In the genomic region with DNA sequence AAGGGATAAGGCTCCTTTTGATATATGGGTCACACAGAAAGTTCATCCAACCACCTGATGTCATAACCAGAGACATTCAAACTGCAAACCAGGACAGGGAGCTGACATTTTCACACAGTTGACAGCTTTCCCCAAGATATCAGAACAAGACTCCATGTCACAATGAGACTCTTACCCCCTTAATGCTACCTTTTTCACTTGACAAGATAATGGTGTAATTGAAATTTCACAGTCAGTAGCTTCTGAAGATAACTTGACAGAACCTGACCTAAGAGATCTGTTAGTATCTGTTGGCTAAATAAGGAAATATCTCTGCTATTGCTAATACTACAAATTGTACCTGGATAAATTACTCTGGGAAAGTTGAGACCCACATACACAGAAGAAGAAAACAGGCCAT, we compare ENCODE assay signal across 20 cellular contexts.
DNase-seq lines count a peak whose midpoint lies in the region; ATAC-seq and TF ChIP-seq lines count a peak whose summit lies in the region.
"Had no signal": no experiment of that assay in that cellular context is flagged by ENCODE, and none has a peak within 500 bp of the region (broad histone marks: within the 10 kb centered on the region; RNA-seq: fewer than 3 reads in every experiment).

No MANE protein-coding gene starts in this region.

- 0 out of 2 replicates have a peak, but pooled peaks cover 2% of the 10 kb centered on the region for H3K9me2 ChIP-seq in HCT116 (ENCODE audit: insufficient read depth)

- BruUV-seq in HCT116 (replicated peaks; lab: Mats Ljungman, UMichigan): no TSS peak

- no peak overlapping the region for H3K4ac ChIP-seq in mesendoderm (ENCODE audit: low read depth, low read length)

- RAD21 ChIA-PET in HCT116 (lab: Charles Lee; ENCODE audit: low non-redundant PET in 1 of 2, low total read pairs in 2 of 2, uncharacterized antibody in 2 of 2, unreplicated experiment in 2 of 2): no interaction called here

- H2BK15ac ChIP-seq in mesendoderm (replicated peaks; ENCODE audit: low read depth): no peak overlapping the region

- no peak overlapping the region for H2BK120ac ChIP-seq in mesendoderm (ENCODE audit: low read depth, low read length)

- H3K79me2 ChIP-seq in HCT116 (ENCODE audit: insufficient read depth, low read length): no peaks in the 10 kb centered on the region
- no peaks in the 10 kb centered on the region for H3K79me2 ChIP-seq in mesendoderm (ENCODE audit: control insufficient read depth, insufficient read depth, low read length)

- no peak overlapping the region for H3K4me3 ChIP-seq in HCT116 (replicated peaks in 1 of 2; ENCODE audit: low read depth in 1 of 2, low read length in 2 of 2)
- H3K4me3 ChIP-seq in mesendoderm (ENCODE audit: low read length): no peak overlapping the region
- H3K4me3 ChIP-seq: BLaER1 treated with 17β-estradiol and CSF1 and Interleukin-3, amounts not matched to agents 10 nM and 100 nM; HAP-1 had no signal

- no peak overlapping the region for H3K56ac ChIP-seq in mesendoderm (ENCODE audit: low read length)

- no peak overlapping the region for H3K9ac ChIP-seq in HCT116 (ENCODE audit: low read length)
- H3K9ac ChIP-seq in mesendoderm (ENCODE audit: low read length): no peak overlapping the region
- H3K9ac ChIP-seq: BLaER1 treated with 17β-estradiol and CSF1 and Interleukin-3, amounts not matched to agents 10 nM and 100 nM had no signal

- H2AK5ac ChIP-seq in mesendoderm (ENCODE audit: low read length): no peak overlapping the region

- intact Hi-C loops in HCT116 (cut with micrococcal nuclease): loop anchor here (10.0 kb wide), 1 partner anchor 887 kb away; no protein-coding TSS in a partner anchor

- in situ Hi-C loops in GM13976 (cut with MboI; ENCODE audit: low sequenced_read_pairs, unreplicated experiment): no loop called here

- no peaks in the 10 kb centered on the region for H4K20me1 ChIP-seq in HCT116 (ENCODE audit: insufficient read depth)
- H4K20me1 ChIP-seq: BLaER1 treated with 17β-estradiol and CSF1 and Interleukin-3, amounts not matched to agents 10 nM and 100 nM had no signal

- no peak for TF ChIP-seq POLR2A in HCT116 (IDR thresholded peaks at IDR 0.05; ENCODE audit: borderline replicate concordance, extremely low read depth, insufficient read depth, insufficient read length)

- TF ChIP-seq RAD21 in HCT116 (IDR thresholded peaks at IDR 0.05; ENCODE audit: low read depth): no peak

- H3K4me2 ChIP-seq in HCT116 (ENCODE audit: low read length): no peak overlapping the region
- H3K4me2 ChIP-seq in mesendoderm (ENCODE audit: low read length): no peak overlapping the region
- H3K4me2 ChIP-seq: BLaER1 treated with 17β-estradiol and CSF1 and Interleukin-3, amounts not matched to agents 10 nM and 100 nM had no signal

- no peaks in the 10 kb centered on the region for H3K36me3 ChIP-seq in HCT116 (ENCODE audit: control insufficient read depth in 1 of 2, insufficient read depth in 2 of 2, low read length in 2 of 2)
- no peaks in the 10 kb centered on the region for H3K36me3 ChIP-seq in mesendoderm (ENCODE audit: control insufficient read depth, insufficient read depth, low read length)
- H3K36me3 ChIP-seq: BE2C; BLaER1 treated with 17β-estradiol and CSF1 and Interleukin-3, amounts not matched to agents 10 nM and 100 nM; HAP-1 had no signal

- H3K79me1 ChIP-seq in mesendoderm (ENCODE audit: low read length): no peaks in the 10 kb centered on the region

- H3K4me1 ChIP-seq in HCT116 (ENCODE audit: control insufficient read depth in 1 of 2, insufficient read depth in 2 of 2, low read length in 2 of 2): no peaks in the 10 kb centered on the region
- H3K4me1 ChIP-seq in mesendoderm (ENCODE audit: control insufficient read depth, low read depth, low read length): no peaks in the 10 kb centered on the region
- H3K4me1 ChIP-seq: HAP-1 had no signal

- CTCF ChIA-PET in HCT116 (lab: Charles Lee): no interaction called here

- DNase-seq in NCI-H2227 (lab: John Stamatoyannopoulos, UW; ENCODE audit: unreplicated experiment): peak; percentile 13
- DNase-seq in NCI-H2227 treated with DMSO at 0.1 percent for 48 hours (lab: John Stamatoyannopoulos, UW): no peak
- no peak for DNase-seq in HCT116 (ENCODE audit: low read depth, low spot score)
- peak; percentile 30 for DNase-seq in mesendoderm
- no peak for DNase-seq in GM13976 (ENCODE audit: low spot score)
- DNase-seq in stimulated activated CD8-positive, alpha-beta memory T cell treated with anti-CD3 and anti-CD28 coated beads, Interleukin-4, amount 100 ng/mL, for 48 hours: no peak
- DNase-seq: ACHN; AML-193; BE2C; Calu3; CD4-positive, alpha-beta T cell; CD8-positive, alpha-beta memory T cell; COR-L47; DMS53; DMS79 treated with DMSO at 0.1 percent for 48 hours; GF-D8; GOT3 had no signal

- POLR2A ChIA-PET in HCT116 (lab: Charles Lee): no interaction called here

- TF ChIP-seq CTCF in HCT116 (IDR thresholded peaks at IDR 0.05 in 2 of 3, conservative IDR thresholded peaks at IDR 0.05 in 1 of 3; ENCODE audit: borderline replicate concordance in 1 of 3, insufficient read depth in 1 of 3, low read depth in 2 of 3, low read length in 2 of 3) (no peak), GM13976 (IDR thresholded peaks at IDR 0.05; ENCODE audit: borderline replicate concordance, control extremely low read depth, extremely low read depth, insufficient read depth, missing control alignments) (no peak)

- H3K27ac ChIP-seq in HCT116 (ENCODE audit: low read depth, low read length) (no peak overlapping the region), mesendoderm (ENCODE audit: low read depth, low read length) (no peak overlapping the region)
- H3K27ac ChIP-seq: 22Rv1; BLaER1 treated with 17β-estradiol and CSF1 and Interleukin-3, amounts not matched to agents 10 nM and 100 nM had no signal

- H3K27me3 ChIP-seq in HCT116 (ENCODE audit: insufficient read depth, low read length) (no peaks in the 10 kb centered on the region), mesendoderm (ENCODE audit: insufficient read depth, low read length, poor library complexity) (no peaks in the 10 kb centered on the region)
- H3K27me3 ChIP-seq: BE2C; BLaER1 treated with 17β-estradiol and CSF1 and Interleukin-3, amounts not matched to agents 10 nM and 100 nM had no signal

- H3K9me3 ChIP-seq in HCT116 (ENCODE audit: control insufficient read depth in 1 of 2, insufficient read depth in 1 of 2, low read depth in 1 of 2, low read length in 2 of 2): no peaks in the 10 kb centered on the region
- H3K9me3 ChIP-seq: BE2C; BLaER1 treated with 17β-estradiol and CSF1 and Interleukin-3, amounts not matched to agents 10 nM and 100 nM; HAP-1 had no signal

- no peak overlapping the region for H2BK5ac ChIP-seq in mesendoderm (ENCODE audit: low read length)

- H3K23ac ChIP-seq in mesendoderm (ENCODE audit: low read length): no peak overlapping the region

- ATAC-seq in HCT116: no peak

- H4K5ac ChIP-seq in mesendoderm (ENCODE audit: low read length): no peak overlapping the region

- H4K8ac ChIP-seq in mesendoderm (ENCODE audit: low read depth, low read length): no peak overlapping the region

- no peak overlapping the region for H3K18ac ChIP-seq in mesendoderm (ENCODE audit: low read length)

- peak overlapping the region; percentile 11 for H2AFZ ChIP-seq in HCT116 (ENCODE audit: low read depth, low read length, poor library complexity, severe bottlenecking)

TF ChIP-seq in HCT116, 20 proteins besides CTCF, POLR2A, EP300 and RAD21:
- TF ChIP-seq POLR2AphosphoS5 (IDR thresholded peaks at IDR 0.05; ENCODE audit: low read depth, low read length) (no peak), CEBPB (IDR thresholded peaks at IDR 0.05; ENCODE audit: low read depth) (no peak), ELF1 (IDR thresholded peaks at IDR 0.05; ENCODE audit: borderline replicate concordance, low read depth) (no peak), CBX3 (IDR thresholded peaks at IDR 0.05; ENCODE audit: low read depth) (no peak), ZNF274 (IDR thresholded peaks at IDR 0.05; ENCODE audit: low read depth, low read length) (no peak), SP1 (IDR thresholded peaks at IDR 0.05; ENCODE audit: low read depth) (no peak), EGR1 (IDR thresholded peaks at IDR 0.05; ENCODE audit: low read depth) (no peak)
- TF ChIP-seq, protein P1, sequence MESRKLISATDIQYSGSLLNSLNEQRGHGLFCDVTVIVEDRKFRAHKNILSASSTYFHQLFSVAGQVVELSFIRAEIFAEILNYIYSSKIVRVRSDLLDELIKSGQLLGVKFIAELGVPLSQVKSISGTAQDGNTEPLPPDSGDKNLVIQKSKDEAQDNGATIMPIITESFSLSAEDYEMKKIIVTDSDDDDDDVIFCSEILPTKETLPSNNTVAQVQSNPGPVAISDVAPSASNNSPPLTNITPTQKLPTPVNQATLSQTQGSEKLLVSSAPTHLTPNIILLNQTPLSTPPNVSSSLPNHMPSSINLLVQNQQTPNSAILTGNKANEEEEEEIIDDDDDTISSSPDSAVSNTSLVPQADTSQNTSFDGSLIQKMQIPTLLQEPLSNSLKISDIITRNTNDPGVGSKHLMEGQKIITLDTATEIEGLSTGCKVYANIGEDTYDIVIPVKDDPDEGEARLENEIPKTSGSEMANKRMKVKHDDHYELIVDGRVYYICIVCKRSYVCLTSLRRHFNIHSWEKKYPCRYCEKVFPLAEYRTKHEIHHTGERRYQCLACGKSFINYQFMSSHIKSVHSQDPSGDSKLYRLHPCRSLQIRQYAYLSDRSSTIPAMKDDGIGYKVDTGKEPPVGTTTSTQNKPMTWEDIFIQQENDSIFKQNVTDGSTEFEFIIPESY (IDR thresholded peaks at IDR 0.05; ENCODE audit: extremely low read depth, insufficient replicate concordance, low read length): no peak

Comparison
In these comparisons a context has a peak if more than half of its experiments do, and no peak if none do; other contexts are left out.
1. DNase-seq: peak in NCI-H2227 (single experiment) and mesendoderm (single experiment); none in NCI-H2227 treated with DMSO at 0.1 percent for 48 hours (single experiment), HCT116 (single experiment), GM13976 (single experiment) and stimulated activated CD8-positive, alpha-beta memory T cell treated with anti-CD3 and anti-CD28 coated beads, Interleukin-4, amount 100 ng/mL, for 48 hours (single experiment).